1 cellular context compared by ENCODE assay signal in the genomic region with DNA sequence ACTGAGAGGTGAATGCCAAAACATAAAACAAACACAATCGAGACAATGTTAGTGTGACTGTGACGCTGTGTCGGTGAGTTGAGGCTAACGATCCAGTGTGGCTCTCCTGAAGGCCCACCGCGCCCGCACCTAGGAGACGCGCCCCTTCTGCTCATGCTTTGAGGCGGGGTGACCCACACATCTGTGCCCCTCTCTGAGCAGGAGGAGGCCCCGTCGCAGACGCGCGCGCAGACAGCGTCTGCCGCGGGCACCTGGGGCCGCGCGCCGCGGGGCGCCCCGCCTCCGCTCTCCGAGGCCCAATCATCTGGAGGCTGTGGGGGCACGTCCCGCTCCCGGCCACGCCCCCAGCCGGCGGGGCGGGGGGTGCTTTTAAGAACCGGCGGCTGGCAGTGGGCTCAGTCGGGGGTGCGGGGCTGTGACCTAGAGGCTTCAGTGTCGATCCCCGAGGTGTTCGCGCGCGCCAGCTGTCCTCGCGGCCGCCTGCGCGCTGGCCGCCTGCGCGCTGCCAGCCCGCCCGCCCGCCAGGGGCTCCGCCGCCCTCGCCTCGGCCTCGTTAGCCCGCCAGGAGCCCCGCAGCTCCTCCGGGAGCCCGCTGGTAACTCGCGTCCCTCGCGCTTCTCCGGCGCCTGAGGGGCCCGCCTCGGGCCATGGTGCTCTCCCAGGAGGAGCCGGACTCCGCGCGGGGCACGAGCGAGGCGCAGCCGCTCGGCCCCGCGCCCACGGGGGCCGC.
A peak's percentile ranks its signal among the peaks of the same experiment; 100 is the strongest.
TF ChIP-seq lines count a peak whose summit lies in the region.

TSS of gene SLC16A10 (plus strand) at position 398 of the 730 bp plus-strand sequence. CDS start at position 648, 250 bp downstream.

TF ChIP-seq in HepG2, 621 proteins besides CTCF, POLR2A, EP300 and RAD21 (continued from another document and continues in another):
- TF ChIP-seq ZNF142 (CRISPR knock-in tag; IDR thresholded peaks at IDR 0.05) (no peak), YEATS4 (CRISPR knock-in tag; IDR thresholded peaks at IDR 0.05; ENCODE audit: borderline replicate concordance) (peak; percentile 27; the same call in 1 of the 2 replicates), MTF2 (CRISPR knock-in tag; IDR thresholded peaks at IDR 0.05; ENCODE audit: borderline replicate concordance) (no peak), PLRG1 (conservative IDR thresholded peaks at IDR 0.05) (no peak), FOXA1 (IDR thresholded peaks at IDR 0.05) (no peak), FOXA1 (CRISPR knock-in tag; IDR thresholded peaks at IDR 0.05) (no peak), ZNF451 (CRISPR knock-in tag; IDR thresholded peaks at IDR 0.05) (no peak), MXD1 (CRISPR knock-in tag; IDR thresholded peaks at IDR 0.05) (no peak), MEIS1 (CRISPR knock-in tag; IDR thresholded peaks at IDR 0.05; ENCODE audit: borderline replicate concordance) (no peak), NR2F1 (CRISPR knock-in tag; IDR thresholded peaks at IDR 0.05) (no peak), RBM22 (optimal IDR thresholded peaks at IDR 0.05; ENCODE audit: low read length) (no peak), ZSCAN29 (CRISPR knock-in tag; conservative IDR thresholded peaks at IDR 0.05) (no peak), NR3C1 (CRISPR knock-in tag; IDR thresholded peaks at IDR 0.05) (no peak), ZNF501 (CRISPR knock-in tag; IDR thresholded peaks at IDR 0.05) (no peak), HNRNPH1 (optimal IDR thresholded peaks at IDR 0.05; ENCODE audit: low read depth, low read length) (peak; percentile 91), SRSF1 (optimal IDR thresholded peaks at IDR 0.05; ENCODE audit: low read depth, low read length) (peak; percentile 60), CHCHD3 (CRISPR knock-in tag; IDR thresholded peaks at IDR 0.05) (no peak), MAFK (conservative IDR thresholded peaks at IDR 0.05 in 1 of 2, IDR thresholded peaks at IDR 0.05 in 1 of 2; ENCODE audit: low read length in 2 of 2) (no peak), KDM4B (CRISPR knock-in tag; IDR thresholded peaks at IDR 0.05) (no peak), SUZ12 (IDR thresholded peaks at IDR 0.05; ENCODE audit: low read depth, low read length) (no peak), MAFF (IDR thresholded peaks at IDR 0.05; ENCODE audit: low read depth, low read length) (no peak), SNAPC5 (CRISPR knock-in tag; IDR thresholded peaks at IDR 0.05; ENCODE audit: borderline replicate concordance) (no peak), SOX6 (IDR thresholded peaks at IDR 0.05) (no peak), SOX6 (CRISPR knock-in tag; IDR thresholded peaks at IDR 0.05) (no peak), U2AF2 (IDR thresholded peaks at IDR 0.05; ENCODE audit: low read depth, low read length) (no peak), ZBTB34 (CRISPR knock-in tag; IDR thresholded peaks at IDR 0.05) (no peak), ELF1 (CRISPR knock-in tag; IDR thresholded peaks at IDR 0.05) (no peak), FOSL1 (CRISPR knock-in tag; IDR thresholded peaks at IDR 0.05; ENCODE audit: borderline replicate concordance) (no peak), RBM39 (IDR thresholded peaks at IDR 0.05; ENCODE audit: low read depth, low read length, poor library complexity, severe bottlenecking) (peak; percentile 11)
- TF ChIP-seq, protein P1, sequence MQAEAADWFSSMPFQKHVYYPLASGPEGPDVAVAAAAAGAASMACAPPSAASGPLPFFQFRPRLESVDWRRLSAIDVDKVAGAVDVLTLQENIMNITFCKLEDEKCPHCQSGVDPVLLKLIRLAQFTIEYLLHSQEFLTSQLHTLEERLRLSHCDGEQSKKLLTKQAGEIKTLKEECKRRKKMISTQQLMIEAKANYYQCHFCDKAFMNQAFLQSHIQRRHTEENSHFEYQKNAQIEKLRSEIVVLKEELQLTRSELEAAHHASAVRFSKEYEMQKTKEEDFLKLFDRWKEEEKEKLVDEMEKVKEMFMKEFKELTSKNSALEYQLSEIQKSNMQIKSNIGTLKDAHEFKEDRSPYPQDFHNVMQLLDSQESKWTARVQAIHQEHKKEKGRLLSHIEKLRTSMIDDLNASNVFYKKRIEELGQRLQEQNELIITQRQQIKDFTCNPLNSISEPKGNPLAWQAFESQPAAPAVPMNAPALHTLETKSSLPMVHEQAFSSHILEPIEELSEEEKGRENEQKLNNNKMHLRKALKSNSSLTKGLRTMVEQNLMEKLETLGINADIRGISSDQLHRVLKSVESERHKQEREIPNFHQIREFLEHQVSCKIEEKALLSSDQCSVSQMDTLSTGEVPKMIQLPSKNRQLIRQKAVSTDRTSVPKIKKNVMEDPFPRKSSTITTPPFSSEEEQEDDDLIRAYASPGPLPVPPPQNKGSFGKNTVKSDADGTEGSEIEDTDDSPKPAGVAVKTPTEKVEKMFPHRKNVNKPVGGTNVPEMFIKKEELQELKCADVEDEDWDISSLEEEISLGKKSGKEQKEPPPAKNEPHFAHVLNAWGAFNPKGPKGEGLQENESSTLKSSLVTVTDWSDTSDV (CRISPR knock-in tag; IDR thresholded peaks at IDR 0.05), result no peak
- TF ChIP-seq, protein P2, sequence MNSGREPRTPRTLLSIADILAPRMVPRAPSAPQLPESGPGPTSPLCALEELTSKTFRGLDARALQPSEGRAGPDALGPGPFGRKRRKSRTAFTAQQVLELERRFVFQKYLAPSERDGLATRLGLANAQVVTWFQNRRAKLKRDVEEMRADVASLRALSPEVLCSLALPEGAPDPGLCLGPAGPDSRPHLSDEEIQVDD (CRISPR knock-in tag; IDR thresholded peaks at IDR 0.05; ENCODE audit: borderline replicate concordance), result no peak
- TF ChIP-seq, protein P3, sequence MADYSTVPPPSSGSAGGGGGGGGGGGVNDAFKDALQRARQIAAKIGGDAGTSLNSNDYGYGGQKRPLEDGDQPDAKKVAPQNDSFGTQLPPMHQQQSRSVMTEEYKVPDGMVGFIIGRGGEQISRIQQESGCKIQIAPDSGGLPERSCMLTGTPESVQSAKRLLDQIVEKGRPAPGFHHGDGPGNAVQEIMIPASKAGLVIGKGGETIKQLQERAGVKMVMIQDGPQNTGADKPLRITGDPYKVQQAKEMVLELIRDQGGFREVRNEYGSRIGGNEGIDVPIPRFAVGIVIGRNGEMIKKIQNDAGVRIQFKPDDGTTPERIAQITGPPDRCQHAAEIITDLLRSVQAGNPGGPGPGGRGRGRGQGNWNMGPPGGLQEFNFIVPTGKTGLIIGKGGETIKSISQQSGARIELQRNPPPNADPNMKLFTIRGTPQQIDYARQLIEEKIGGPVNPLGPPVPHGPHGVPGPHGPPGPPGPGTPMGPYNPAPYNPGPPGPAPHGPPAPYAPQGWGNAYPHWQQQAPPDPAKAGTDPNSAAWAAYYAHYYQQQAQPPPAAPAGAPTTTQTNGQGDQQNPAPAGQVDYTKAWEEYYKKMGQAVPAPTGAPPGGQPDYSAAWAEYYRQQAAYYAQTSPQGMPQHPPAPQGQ (CRISPR knock-in tag; IDR thresholded peaks at IDR 0.05; ENCODE audit: borderline replicate concordance), result no peak
- TF ChIP-seq, protein P4, sequence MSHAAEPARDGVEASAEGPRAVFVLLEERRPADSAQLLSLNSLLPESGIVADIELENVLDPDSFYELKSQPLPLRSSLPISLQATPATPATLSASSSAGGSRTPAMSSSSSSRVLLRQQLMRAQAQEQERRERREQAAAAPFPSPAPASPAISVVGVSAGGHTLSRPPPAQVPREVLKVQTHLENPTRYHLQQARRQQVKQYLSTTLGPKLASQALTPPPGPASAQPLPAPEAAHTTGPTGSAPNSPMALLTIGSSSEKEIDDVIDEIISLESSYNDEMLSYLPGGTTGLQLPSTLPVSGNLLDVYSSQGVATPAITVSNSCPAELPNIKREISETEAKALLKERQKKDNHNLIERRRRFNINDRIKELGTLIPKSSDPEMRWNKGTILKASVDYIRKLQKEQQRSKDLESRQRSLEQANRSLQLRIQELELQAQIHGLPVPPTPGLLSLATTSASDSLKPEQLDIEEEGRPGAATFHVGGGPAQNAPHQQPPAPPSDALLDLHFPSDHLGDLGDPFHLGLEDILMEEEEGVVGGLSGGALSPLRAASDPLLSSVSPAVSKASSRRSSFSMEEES (CRISPR knock-in tag; IDR thresholded peaks at IDR 0.05), result no peak
- TF ChIP-seq, protein P5, sequence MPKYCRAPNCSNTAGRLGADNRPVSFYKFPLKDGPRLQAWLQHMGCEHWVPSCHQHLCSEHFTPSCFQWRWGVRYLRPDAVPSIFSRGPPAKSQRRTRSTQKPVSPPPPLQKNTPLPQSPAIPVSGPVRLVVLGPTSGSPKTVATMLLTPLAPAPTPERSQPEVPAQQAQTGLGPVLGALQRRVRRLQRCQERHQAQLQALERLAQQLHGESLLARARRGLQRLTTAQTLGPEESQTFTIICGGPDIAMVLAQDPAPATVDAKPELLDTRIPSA (CRISPR knock-in tag; IDR thresholded peaks at IDR 0.05; ENCODE audit: borderline replicate concordance), result no peak
- TF ChIP-seq, protein P6, sequence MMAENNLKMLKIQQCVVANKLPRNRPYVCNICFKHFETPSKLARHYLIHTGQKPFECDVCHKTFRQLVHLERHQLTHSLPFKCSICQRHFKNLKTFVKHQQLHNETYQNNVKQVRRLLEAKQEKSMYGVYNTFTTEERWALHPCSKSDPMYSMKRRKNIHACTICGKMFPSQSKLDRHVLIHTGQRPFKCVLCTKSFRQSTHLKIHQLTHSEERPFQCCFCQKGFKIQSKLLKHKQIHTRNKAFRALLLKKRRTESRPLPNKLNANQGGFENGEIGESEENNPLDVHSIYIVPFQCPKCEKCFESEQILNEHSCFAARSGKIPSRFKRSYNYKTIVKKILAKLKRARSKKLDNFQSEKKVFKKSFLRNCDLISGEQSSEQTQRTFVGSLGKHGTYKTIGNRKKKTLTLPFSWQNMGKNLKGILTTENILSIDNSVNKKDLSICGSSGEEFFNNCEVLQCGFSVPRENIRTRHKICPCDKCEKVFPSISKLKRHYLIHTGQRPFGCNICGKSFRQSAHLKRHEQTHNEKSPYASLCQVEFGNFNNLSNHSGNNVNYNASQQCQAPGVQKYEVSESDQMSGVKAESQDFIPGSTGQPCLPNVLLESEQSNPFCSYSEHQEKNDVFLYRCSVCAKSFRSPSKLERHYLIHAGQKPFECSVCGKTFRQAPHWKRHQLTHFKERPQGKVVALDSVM (CRISPR knock-in tag; IDR thresholded peaks at IDR 0.05), result 0 out of 2 replicates have a peak, but pooled peaks have one; percentile 27
